Comparison of ENCODE assay signal across 34 cellular contexts in the genomic region with DNA sequence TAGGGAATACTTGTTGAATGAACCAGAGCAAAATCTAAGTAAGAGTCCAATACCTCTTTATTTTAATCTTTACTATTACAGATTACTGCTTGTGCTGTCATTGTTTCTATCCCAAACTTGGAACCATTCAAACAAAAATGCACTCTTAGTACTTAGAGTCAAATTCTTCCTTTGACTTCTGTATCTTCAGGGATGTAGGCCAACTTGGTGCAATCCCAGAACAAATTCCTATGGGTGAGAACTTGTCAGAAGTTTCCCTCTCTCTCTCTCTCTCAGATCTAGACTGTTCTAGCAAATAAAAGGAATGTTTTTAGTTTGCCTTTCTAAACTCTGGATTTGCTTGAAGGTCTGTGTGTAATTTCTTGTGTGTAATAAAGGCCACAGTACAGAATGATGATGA.
"Had no signal": no experiment of that assay in that cellular context is flagged by ENCODE, and none has a peak within 500 bp of the region (broad histone marks: within the 10 kb centered on the region; RNA-seq: fewer than 3 reads in every experiment).

No MANE protein-coding gene starts in this region.

- H3K4me3 ChIP-seq: MG63 had no signal

- H3K27ac ChIP-seq: KMS-11 had no signal

- H3K4me2 ChIP-seq: KMS-11 had no signal

- H3K9ac ChIP-seq: KMS-11 had no signal

- H3K36me3 ChIP-seq: MG63 had no signal

- DNase-seq: Karpas-422, Kasumi-1, KG1, MG63, MM.1S, MV-4-11, NCI-H1092, NCI-H1092 treated with DMSO at 0.1 percent for 48 hours, NCI-H1105, NCI-H1105 treated with DMSO at 0.1 percent for 48 hours, NCI-H1417, NCI-H1417 treated with DMSO at 0.1 percent for 48 hours, NCI-H1436, NCI-H1436 treated with DMSO at 0.1 percent for 48 hours, NCI-H146, NCI-H1694, NCI-H1694 treated with DMSO at 0.1 percent for 48 hours, NCI-H187, NCI-H187 treated with DMSO at 0.1 percent for 48 hours, NCI-H1930, NCI-H2029, NCI-H2029 treated with DMSO at 0.1 percent for 48 hours, NCI-H2081, NCI-H2081 treated with DMSO at 0.1 percent for 48 hours, NCI-H2107, NCI-H2171, NCI-H2171 treated with DMSO at 0.1 percent for 48 hours, NCI-H2227 treated with DMSO at 0.1 percent for 48 hours, NCI-H226, NCI-H446, NCI-H446 treated with DMSO at 0.1 percent for 48 hours, NCI-H510A, NCI-H510A treated with DMSO at 0.1 percent for 48 hours had no signal

- H3K27me3 ChIP-seq: MG63 had no signal

- H3K9me3 ChIP-seq: MG63 had no signal
